ENCODE assay signal across 17 cellular contexts in genomic region chrX:111005151-111005550, GRCh38.
A peak's percentile ranks its signal among the peaks of the same experiment; 100 is the strongest.
DNase-seq lines count a peak whose midpoint lies in the region; TF ChIP-seq lines count a peak whose summit lies in the region.
"Had no signal": no experiment of that assay in that cellular context is flagged by ENCODE, and none has a peak within 500 bp of the region (broad histone marks: within the 10 kb centered on the region; RNA-seq: fewer than 3 reads in every experiment).

No MANE protein-coding gene starts in this region.

- H3K4me3 ChIP-seq in mesendoderm (ENCODE audit: low read length): no peak overlapping the region
- no peak overlapping the region for H3K4me3 ChIP-seq in mammary epithelial cell (replicated peaks in 1 of 3; ENCODE audit: insufficient read depth in 1 of 3, low read depth in 2 of 3, low read length in 3 of 3)
- H3K4me3 ChIP-seq: A549 had no signal

- TF ChIP-seq CTCF in brain (conservative IDR thresholded peaks at IDR 0.05): no peak
- no peak for TF ChIP-seq CTCF in mammary epithelial cell (conservative IDR thresholded peaks at IDR 0.05 in 1 of 2, IDR thresholded peaks at IDR 0.05 in 1 of 2; ENCODE audit: extremely low read depth in 1 of 2, insufficient read depth in 1 of 2, low read depth in 1 of 2, low read length in 2 of 2)

- H3K27ac ChIP-seq in mesendoderm (ENCODE audit: low read depth, low read length) (no peak overlapping the region), mammary epithelial cell (ENCODE audit: insufficient read depth, low read depth, low read length) (no peak overlapping the region)
- H3K27ac ChIP-seq: 22Rv1, A549, C4-2B had no signal

- intact Hi-C loops in mammary epithelial cell (cut with micrococcal nuclease): no loop called here

- no peaks in the 10 kb centered on the region for H3K27me3 ChIP-seq in mesendoderm (ENCODE audit: insufficient read depth, low read length, poor library complexity)
- H3K27me3 ChIP-seq in mammary epithelial cell (ENCODE audit: insufficient read depth, low read length): no peaks in the 10 kb centered on the region

- no peaks in the 10 kb centered on the region for H3K9me3 Mint-ChIP-seq in brain
- H3K9me3 Mint-ChIP-seq: CD4-positive, alpha-beta T cell had no signal

- H3K79me1 ChIP-seq in mesendoderm (ENCODE audit: low read length): no peaks in the 10 kb centered on the region

- no peaks in the 10 kb centered on the region for H4K20me1 ChIP-seq in mammary epithelial cell (ENCODE audit: insufficient read depth, low read length)

- no peaks in the 10 kb centered on the region for H3K9me3 ChIP-seq in mammary epithelial cell (replicated peaks; ENCODE audit: insufficient read depth, low read length)
- H3K9me3 ChIP-seq: A549, Caco-2 had no signal

- no peak overlapping the region for H4K5ac ChIP-seq in mesendoderm (ENCODE audit: low read length)

- no peak overlapping the region for H2BK15ac ChIP-seq in mesendoderm (replicated peaks; ENCODE audit: low read depth)

- CTCF ChIA-PET in mammary epithelial cell (lab: Charles Lee; ENCODE audit: low non-redundant PET): no interaction called here

- H3K18ac ChIP-seq in mesendoderm (ENCODE audit: low read length): no peak overlapping the region

- no peaks in the 10 kb centered on the region for H3K36me3 ChIP-seq in mesendoderm (ENCODE audit: control insufficient read depth, insufficient read depth, low read length)
- H3K36me3 ChIP-seq in mammary epithelial cell (ENCODE audit: insufficient read depth, low read length): no peaks in the 10 kb centered on the region

- dilution Hi-C loops in mammary epithelial cell (cut with HindIII; ENCODE audit: low sequenced_read_pairs): no loop called here

- in situ Hi-C loops in mammary epithelial cell (cut with MboI; ENCODE audit: low sequenced_read_pairs in 2 of 2): no loop called here

- peaks cover 66% of the 10 kb centered on the region for H3K4me1 Mint-ChIP-seq in brain

- no peak overlapping the region for H3K23ac ChIP-seq in mesendoderm (ENCODE audit: low read length)

- BruUV-seq in mammary epithelial cell (replicated peaks; lab: Mats Ljungman, UMichigan): no TSS peak

- no peak overlapping the region for H2AFZ ChIP-seq in mammary epithelial cell (ENCODE audit: low read depth, low read length)

- H2AK5ac ChIP-seq in mesendoderm (ENCODE audit: low read length): no peak overlapping the region

- no peaks in the 10 kb centered on the region for H3K27me3 Mint-ChIP-seq in brain

- H3K9ac ChIP-seq in mesendoderm (ENCODE audit: low read length) (no peak overlapping the region), mammary epithelial cell (ENCODE audit: insufficient read depth, low read length) (no peak overlapping the region)

- no peaks in the 10 kb centered on the region for H3K79me2 ChIP-seq in mesendoderm (ENCODE audit: control insufficient read depth, insufficient read depth, low read length)
- no peaks in the 10 kb centered on the region for H3K79me2 ChIP-seq in mammary epithelial cell (ENCODE audit: insufficient read depth, low read length)

- no peaks in the 10 kb centered on the region for H3K4me1 ChIP-seq in mesendoderm (ENCODE audit: control insufficient read depth, low read depth, low read length)
- no peaks in the 10 kb centered on the region for H3K4me1 ChIP-seq in mammary epithelial cell (ENCODE audit: insufficient read depth, low read length)
- H3K4me1 ChIP-seq: A549, Caco-2 had no signal

- no peak overlapping the region for H3K56ac ChIP-seq in mesendoderm (ENCODE audit: low read length)

- no peak overlapping the region for H3K4ac ChIP-seq in mesendoderm (ENCODE audit: low read depth, low read length)

- H2BK5ac ChIP-seq in mesendoderm (ENCODE audit: low read length): no peak overlapping the region

- H3K4me2 ChIP-seq in mesendoderm (ENCODE audit: low read length) (no peak overlapping the region), mammary epithelial cell (ENCODE audit: insufficient read depth, low read depth, low read length) (no peak overlapping the region)
- H3K4me2 ChIP-seq: A549 had no signal

- H3K36me3 Mint-ChIP-seq in brain: peaks cover 8% of the 10 kb centered on the region

- no CpG with 5 or more reads among the region's 4 CpGs for WGBS in mesendoderm (ENCODE audit: extremely low coverage, insufficient coverage, low lambda C conversion rate)
- 55% methylated on average over 4 of the region's 4 CpGs for WGBS in mammary epithelial cell (ENCODE audit: low coverage, missing lambda C conversion rate)

- peak overlapping the region in 3 of 5 experiments; percentile 57 to 90 (median 69) for H3K27ac Mint-ChIP-seq in brain
- H3K27ac Mint-ChIP-seq: CD4-positive, alpha-beta T cell had no signal

- DNase-seq in NCI-H82 (lab: John Stamatoyannopoulos, UW) (peak; percentile 14), NCI-H82 treated with DMSO at 0.1 percent for 48 hours (lab: John Stamatoyannopoulos, UW; ENCODE audit: unreplicated experiment) (no peak), mesendoderm (peak; percentile 6), retina (peak; percentile 60), germinal center (ENCODE audit: low spot score) (no peak), mammary epithelial cell (no peak)
- no peak for DNase-seq in activated naive CD4-positive, alpha-beta T cell (lab: John Stamatoyannopoulos, UW)
- DNase-seq: AML-193; Caco-2; CD4-positive, alpha-beta T cell; GF-D8; HCEC 1CT; IMR-90 had no signal

- H2BK120ac ChIP-seq in mesendoderm (ENCODE audit: low read depth, low read length): no peak overlapping the region

- no peak overlapping the region for H4K8ac ChIP-seq in mesendoderm (ENCODE audit: low read depth, low read length)

- H3K4me3 Mint-ChIP-seq in brain: no peak overlapping the region
- H3K4me3 Mint-ChIP-seq: CD4-positive, alpha-beta T cell had no signal

Comparison
In these comparisons a context has a peak if more than half of its experiments do, and no peak if none do; other contexts are left out.
1. DNase-seq: peak in NCI-H82 (single experiment), mesendoderm (single experiment) and retina (single experiment); none in NCI-H82 treated with DMSO at 0.1 percent for 48 hours (single experiment), germinal center (single experiment), mammary epithelial cell (single experiment) and activated naive CD4-positive, alpha-beta T cell (0 of 4).